In the genomic region with DNA sequence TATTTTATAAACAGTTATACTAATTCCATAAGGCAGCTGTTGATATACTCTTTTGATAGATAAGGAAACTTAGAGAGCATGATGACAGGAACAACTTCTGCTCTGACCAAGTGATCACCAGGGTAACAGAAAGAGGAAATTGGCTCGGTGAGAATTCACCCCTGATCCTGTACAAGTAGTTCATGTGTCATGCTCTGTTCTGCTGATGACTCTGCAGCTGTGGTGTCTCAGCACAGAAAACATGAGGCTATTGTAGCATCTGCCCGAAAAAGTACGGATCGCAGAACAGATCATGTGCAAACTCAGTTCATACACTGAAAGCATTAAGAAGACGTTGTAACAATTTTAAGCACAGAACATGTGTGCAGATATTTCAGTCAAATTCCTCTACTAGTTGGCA, we compare ENCODE assay signal across 14 cellular contexts.
DNase-seq lines count a peak whose midpoint lies in the region; TF ChIP-seq lines count a peak whose summit lies in the region.
"Had no signal": no experiment of that assay in that cellular context is flagged by ENCODE, and none has a peak within 500 bp of the region (broad histone marks: within the 10 kb centered on the region; RNA-seq: fewer than 3 reads in every experiment).

No MANE protein-coding gene starts in this region.

- WGBS in mesenchymal stem cell, result 68% methylated on average over 5 of the region's 5 CpGs
- WGBS in mammary epithelial cell (ENCODE audit: low coverage, missing lambda C conversion rate), result 92% methylated on average over 5 of the region's 5 CpGs

- DNase-seq in AG08395 (ENCODE audit: low spot score), result peak; percentile 79
- peak; percentile 40 for DNase-seq in M059J (ENCODE audit: low read depth)
- DNase-seq in choroid plexus epithelial cell (ENCODE audit: low read depth), result peak; percentile 77
- peak; percentile 63 for DNase-seq in mesenchymal stem cell
- no peak for DNase-seq in NCI-H187 treated with DMSO at 0.1 percent for 48 hours (lab: John Stamatoyannopoulos, UW)
- DNase-seq in GM19240 (ENCODE audit: insufficient read length, low spot score), result no peak
- DNase-seq in NCI-H187 (lab: John Stamatoyannopoulos, UW), result no peak
- no peak for DNase-seq in mammary epithelial cell
- DNase-seq: activated naive CD4-positive, alpha-beta T cell treated with anti-CD3 and anti-CD28 coated beads, Interleukin-2, amount 50 U/mL, for 16 hours; GF-D8; GOT3; natural killer cell; Right ventricle myocardium superior; stimulated activated naive CD4-positive, alpha-beta T cell had no signal

- H2BK12ac ChIP-seq in mesenchymal stem cell (ENCODE audit: low read length in 2 of 2), result no peak overlapping the region

- H3K4me1 ChIP-seq in mesenchymal stem cell (ENCODE audit: control insufficient read depth, insufficient read depth, low read depth, low read length), result no peaks in the 10 kb centered on the region
- no peaks in the 10 kb centered on the region for H3K4me1 ChIP-seq in mammary epithelial cell (ENCODE audit: insufficient read depth, low read length)

- no peaks in the 10 kb centered on the region for H3K27me3 ChIP-seq in mesenchymal stem cell (ENCODE audit: control insufficient read depth in 1 of 2, insufficient read depth in 1 of 2, low read length in 2 of 2)
- no peaks in the 10 kb centered on the region for H3K27me3 ChIP-seq in mammary epithelial cell (ENCODE audit: insufficient read depth, low read length)

- no TSS peak for BruUV-seq in mammary epithelial cell (replicated peaks; lab: Mats Ljungman, UMichigan)

- H3K79me1 ChIP-seq in mesenchymal stem cell (replicated peaks; ENCODE audit: low read length, poor library complexity, severe bottlenecking), result no peaks in the 10 kb centered on the region

- no peak overlapping the region for H4K8ac ChIP-seq in mesenchymal stem cell (ENCODE audit: low read length)

- no peak overlapping the region for H3K27ac ChIP-seq in mesenchymal stem cell (ENCODE audit: low read length, poor library complexity, severe bottlenecking)
- no peak overlapping the region for H3K27ac ChIP-seq in mammary epithelial cell (ENCODE audit: insufficient read depth, low read depth, low read length)

- no peak overlapping the region for H2AFZ ChIP-seq in mesenchymal stem cell (ENCODE audit: low read depth, low read length)
- no peak overlapping the region for H2AFZ ChIP-seq in mammary epithelial cell (ENCODE audit: low read depth, low read length)

- H3K23ac ChIP-seq in mesenchymal stem cell (ENCODE audit: low read length in 2 of 2), result no peak overlapping the region

- H3K14ac ChIP-seq in mesenchymal stem cell (ENCODE audit: low read length in 2 of 2), result no peak overlapping the region

- dilution Hi-C loops in mammary epithelial cell (cut with HindIII; ENCODE audit: low sequenced_read_pairs), result no loop called here

- H3K4me2 ChIP-seq in mesenchymal stem cell (ENCODE audit: low read length, poor library complexity, severe bottlenecking) (no peak overlapping the region), mammary epithelial cell (ENCODE audit: insufficient read depth, low read depth, low read length) (no peak overlapping the region)

- H2BK5ac ChIP-seq in mesenchymal stem cell (ENCODE audit: low read depth, low read length, poor library complexity, severe bottlenecking), result no peak overlapping the region

- H4K91ac ChIP-seq in mesenchymal stem cell (ENCODE audit: low read length), result no peak overlapping the region

- H2AK5ac ChIP-seq in mesenchymal stem cell (ENCODE audit: low read length, severe bottlenecking), result no peak overlapping the region

- no peak overlapping the region for H3K18ac ChIP-seq in mesenchymal stem cell (ENCODE audit: low read depth in 1 of 2, low read length in 2 of 2)

- intact Hi-C loops in mammary epithelial cell (cut with micrococcal nuclease), result no loop called here

- no peaks in the 10 kb centered on the region for H4K20me1 ChIP-seq in mammary epithelial cell (ENCODE audit: insufficient read depth, low read length)

- TF ChIP-seq CTCF in choroid plexus epithelial cell (conservative IDR thresholded peaks at IDR 0.05; ENCODE audit: low read depth, low read length) (no peak), mammary epithelial cell (conservative IDR thresholded peaks at IDR 0.05 in 1 of 2, IDR thresholded peaks at IDR 0.05 in 1 of 2; ENCODE audit: extremely low read depth in 1 of 2, insufficient read depth in 1 of 2, low read depth in 1 of 2, low read length in 2 of 2) (no peak)

- CTCF ChIA-PET in mammary epithelial cell (lab: Charles Lee; ENCODE audit: low non-redundant PET), result no interaction called here

- H3K4ac ChIP-seq in mesenchymal stem cell (ENCODE audit: low read depth in 1 of 2, low read length in 2 of 2), result no peak overlapping the region

- no peaks in the 10 kb centered on the region for H3K9me3 ChIP-seq in mesenchymal stem cell (ENCODE audit: control insufficient read depth, low read length)
- no peaks in the 10 kb centered on the region for H3K9me3 ChIP-seq in mammary epithelial cell (replicated peaks; ENCODE audit: insufficient read depth, low read length)

- in situ Hi-C loops in mammary epithelial cell (cut with MboI; ENCODE audit: low sequenced_read_pairs in 2 of 2), result no loop called here

- H3K36me3 ChIP-seq in mesenchymal stem cell (ENCODE audit: control insufficient read depth in 1 of 2, insufficient read depth in 2 of 2, low read depth in 1 of 2, low read length in 2 of 2) (no peaks in the 10 kb centered on the region), mammary epithelial cell (ENCODE audit: insufficient read depth, low read length) (no peaks in the 10 kb centered on the region)

- no peak overlapping the region for H2BK120ac ChIP-seq in mesenchymal stem cell (ENCODE audit: low read depth, low read length)

- H3K4me3 ChIP-seq in choroid plexus epithelial cell (ENCODE audit: low read depth, low read length) (no peak overlapping the region), mesenchymal stem cell (ENCODE audit: insufficient read depth in 1 of 2, low read depth in 1 of 2, low read length in 2 of 2) (peak overlapping the region in 1 of 2 experiments; percentile 17), mammary epithelial cell (replicated peaks in 1 of 3; ENCODE audit: insufficient read depth in 1 of 3, low read depth in 2 of 3, low read length in 3 of 3) (no peak overlapping the region)

- H3K9ac ChIP-seq in mesenchymal stem cell (ENCODE audit: low read length), result peak overlapping the region; percentile 80
- no peak overlapping the region for H3K9ac ChIP-seq in mammary epithelial cell (ENCODE audit: insufficient read depth, low read length)

- H2BK15ac ChIP-seq in mesenchymal stem cell (ENCODE audit: low read depth, poor library complexity, severe bottlenecking), result no peak overlapping the region

- no peaks in the 10 kb centered on the region for H3K79me2 ChIP-seq in mammary epithelial cell (ENCODE audit: insufficient read depth, low read length)

Comparison
In these comparisons a context has a peak if more than half of its experiments do, and no peak if none do; other contexts are left out.
1. DNase-seq: peak in AG08395 (single experiment), M059J (single experiment), choroid plexus epithelial cell (single experiment) and mesenchymal stem cell (single experiment); none in NCI-H187 treated with DMSO at 0.1 percent for 48 hours (single experiment), GM19240 (single experiment), NCI-H187 (0 of 2) and mammary epithelial cell (single experiment).